11 cellular contexts compared by ENCODE assay signal in genomic region chr11:72625746-72626636, GRCh38. TPM values are rescaled to one million over a fixed set of nuclear protein-coding genes. Genes with fewer than 3 reads are reported as not detected.
DNase-seq lines count a peak whose midpoint lies in the region; TF ChIP-seq lines count a peak whose summit lies in the region.
"Had no signal": no experiment of that assay in that cellular context is flagged by ENCODE, and none has a peak within 500 bp of the region (broad histone marks: within the 10 kb centered on the region; RNA-seq: fewer than 3 reads in every experiment).

No MANE protein-coding gene starts in this region.

- peak overlapping the region; percentile 18 for H3K9ac ChIP-seq in mucosa of stomach (ENCODE audit: low read length)

- H3K36me3 ChIP-seq in mucosa of stomach (ENCODE audit: control insufficient read depth, insufficient read depth, low read length) (no peaks in the 10 kb centered on the region), urinary bladder (ENCODE audit: insufficient read depth) (no peaks in the 10 kb centered on the region)

- DNase-seq in DMS153 (lab: John Stamatoyannopoulos, UW), result peak; percentile 58
- DNase-seq in DMS153 treated with DMSO at 0.1 percent for 48 hours (lab: John Stamatoyannopoulos, UW; ENCODE audit: unreplicated experiment), result no peak
- peak; percentile 10 for DNase-seq in fibroblast of the aortic adventitia (ENCODE audit: low read depth)
- no peak for DNase-seq in NCI-H1436 (lab: John Stamatoyannopoulos, UW)
- no peak for DNase-seq in stimulated activated CD8-positive, alpha-beta memory T cell treated with anti-CD3 and anti-CD28 coated beads, Interleukin-4, amount 100 ng/mL, for 48 hours
- no peak for DNase-seq in SIG-M5 treated with dmso at 0.1 percent for 504 hours (lab: John Stamatoyannopoulos, UW; ENCODE audit: unreplicated experiment)
- DNase-seq: endodermal cell, T1000 had no signal

- TF ChIP-seq CTCF in fibroblast of the aortic adventitia (IDR thresholded peaks at IDR 0.05; ENCODE audit: insufficient read depth, low read length), result no peak

- H3K4me1 ChIP-seq in mucosa of stomach (ENCODE audit: control insufficient read depth, insufficient read depth, low read length), result peaks cover 22% of the 10 kb centered on the region
- no peaks in the 10 kb centered on the region for H3K4me1 ChIP-seq in urinary bladder (ENCODE audit: insufficient read depth)

- peak overlapping the region; percentile 84 for H3K27ac ChIP-seq in urinary bladder (ENCODE audit: low read depth)
- H3K27ac ChIP-seq: 22Rv1 had no signal

- H3K4me3 ChIP-seq in fibroblast of the aortic adventitia (ENCODE audit: low read depth, low read length) (no peak overlapping the region), mucosa of stomach (ENCODE audit: low read length) (no peak overlapping the region), urinary bladder (ENCODE audit: low read depth, low read length) (no peak overlapping the region)

- H3K27me3 ChIP-seq in mucosa of stomach (ENCODE audit: control insufficient read depth, insufficient read depth, low read length), result no peaks in the 10 kb centered on the region

- H3K9me3 ChIP-seq in mucosa of stomach (ENCODE audit: control insufficient read depth, low read length), result no peaks in the 10 kb centered on the region

- 30% methylated on average over 25 of the region's 25 CpGs for WGBS in urinary bladder

RNA-seq across cellular contexts. Expression of gene PDE2A, which starts 48.2 kb away (rescaled TPM):
- 0.41 TPM in 1 of 2 replicates, not detected in the other for total RNA-seq in fibroblast of the aortic adventitia (ENCODE audit: low replicate concordance)
- 18.6 TPM for total RNA-seq in urinary bladder
- polyA plus RNA-seq in urinary bladder, result 56.1 TPM

Comparison
In these comparisons a context has a peak if more than half of its experiments do, and no peak if none do; other contexts are left out.
1. DNase-seq: peak in DMS153 (single experiment) and fibroblast of the aortic adventitia (single experiment); none in DMS153 treated with DMSO at 0.1 percent for 48 hours (single experiment), NCI-H1436 (single experiment), stimulated activated CD8-positive, alpha-beta memory T cell treated with anti-CD3 and anti-CD28 coated beads, Interleukin-4, amount 100 ng/mL, for 48 hours (single experiment) and SIG-M5 treated with dmso at 0.1 percent for 504 hours (single experiment).
2. RNA of gene PDE2A, which starts 48.2 kb away (total RNA-seq): 18.6 TPM in urinary bladder (single experiment); 0.41 TPM in fibroblast of the aortic adventitia; every median in the first group is over 10 times any median in the second.